8 cellular contexts compared by ENCODE assay signal in the genomic region with DNA sequence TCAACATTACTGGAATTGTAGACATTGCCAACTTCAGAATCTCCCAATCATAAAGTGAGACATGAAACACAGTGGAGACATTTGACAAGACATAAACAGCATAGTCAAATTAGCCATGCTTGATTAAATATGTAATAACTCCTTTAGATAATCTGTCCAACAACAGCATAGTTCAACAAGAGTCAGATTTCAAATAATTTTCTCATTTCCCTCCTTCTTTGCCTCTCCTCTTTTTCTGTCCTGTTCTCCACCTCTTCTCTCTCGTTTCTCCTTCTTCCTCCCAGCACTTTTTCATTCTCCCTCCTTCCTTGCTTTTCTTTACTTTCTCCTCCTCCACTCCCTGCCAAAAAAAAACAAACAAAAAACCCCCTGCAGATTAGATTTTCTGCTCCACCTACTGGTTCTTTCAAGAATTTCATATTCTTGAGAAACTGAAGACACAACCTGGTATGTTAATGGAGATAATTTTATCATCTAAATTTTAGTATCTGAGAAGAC. TPM values are rescaled to one million over a fixed set of nuclear protein-coding genes. Genes with fewer than 3 reads are reported as not detected.
DNase-seq lines count a peak whose midpoint lies in the region; ATAC-seq and TF ChIP-seq lines count a peak whose summit lies in the region.

No MANE protein-coding gene starts in this region.

- H3K79me2 ChIP-seq in HCT116 (ENCODE audit: insufficient read depth, low read length): no peaks in the 10 kb centered on the region; the same call in 1 of the 2 replicates

- peak; percentile 87 for TF ChIP-seq RAD21 in HCT116 (IDR thresholded peaks at IDR 0.05; ENCODE audit: low read depth)

- peak overlapping the region; percentile 7 for H3K9ac ChIP-seq in HCT116 (ENCODE audit: low read length)

- CTCF ChIA-PET in HCT116 (lab: Charles Lee): interaction anchor here (0.8 to 2.2 kb wide), 11 partner anchors 11 to 251 kb away, joined by 3 to 12 read pairs (median 4); no protein-coding TSS in a partner anchor

- H3K9me3 Mint-ChIP-seq in stimulated activated memory B cell treated with anti-CD40 and anti-IgM and Interleukin-4, amounts not matched to agents 10 μg/mL and 1 μg/mL and 100 μg/mL, for 72 hours: peaks cover 2% of the 10 kb centered on the region

- H2AFZ ChIP-seq in HCT116 (ENCODE audit: low read depth, low read length, poor library complexity, severe bottlenecking): no peak overlapping the region

- no peaks in the 10 kb centered on the region for H4K20me1 ChIP-seq in HCT116 (ENCODE audit: insufficient read depth)

- H3K27ac Mint-ChIP-seq in stimulated activated memory B cell treated with anti-CD40 and anti-IgM and Interleukin-4, amounts not matched to agents 10 μg/mL and 1 μg/mL and 100 μg/mL, for 72 hours: peak overlapping the region; percentile 81

- DNase-seq in heart left ventricle (no peak), cardiac septum (ENCODE audit: low spot score) (no peak), HCT116 (ENCODE audit: low read depth, low spot score) (no peak), NCI-H226 (peak; percentile 35), dermis blood vessel endothelial cell (peak; percentile 37), NCI-H2107 treated with DMSO at 0.1 percent for 48 hours (lab: John Stamatoyannopoulos, UW; ENCODE audit: unreplicated experiment) (no peak)
- DNase-seq in effector CD4-positive, alpha-beta T cell: no peak

- RAD21 ChIA-PET in HCT116 (lab: Charles Lee; ENCODE audit: low non-redundant PET in 1 of 2, low total read pairs in 2 of 2, uncharacterized antibody in 2 of 2, unreplicated experiment in 2 of 2): interaction anchor here in 1 of 2 experiments (1.0 kb wide), 1 partner anchor 240 kb away, joined by 3 read pairs; no protein-coding TSS in a partner anchor

- 31 to 37% (median 33%) methylated on average over 1 of the region's 1 CpG for WGBS in heart left ventricle, 4 donors

- H3K4me2 ChIP-seq in HCT116 (ENCODE audit: low read length): peak overlapping the region; percentile 17

- intact Hi-C loops in heart left ventricle (cut with DNase I) (loop anchor here in 2 of 10 donors (5.0 to 10.0 kb wide), 3 partner anchors 466 to 538 kb away; a partner anchor contains a TSS), cardiac septum (cut with DNase I) (no loop called here), HCT116 (cut with micrococcal nuclease) (loop anchor here (1.0 to 10.0 kb wide), 4 partner anchors 241 to 534 kb away; no protein-coding TSS in a partner anchor)

- peak overlapping the region; percentile 56 for H3K4me3 Mint-ChIP-seq in stimulated activated memory B cell treated with anti-CD40 and anti-IgM and Interleukin-4, amounts not matched to agents 10 μg/mL and 1 μg/mL and 100 μg/mL, for 72 hours

- peaks cover 0 to 20% (median 15%) of the 10 kb centered on the region in 9 donors for H3K36me3 ChIP-seq in heart left ventricle
- peaks cover 4 to 19% of the 10 kb centered on the region in 2 experiments; a peak in 1 of 4 replicates for H3K36me3 ChIP-seq in HCT116 (ENCODE audit: control insufficient read depth in 1 of 2, insufficient read depth in 2 of 2, low read length in 2 of 2)

- TF ChIP-seq CTCF in heart left ventricle (IDR thresholded peaks at IDR 0.05) (peak in 7 of 12 donors; percentile 9 to 40 (median 29)), HCT116 (IDR thresholded peaks at IDR 0.05 in 2 of 3, conservative IDR thresholded peaks at IDR 0.05 in 1 of 3; ENCODE audit: borderline replicate concordance in 1 of 3, insufficient read depth in 1 of 3, low read depth in 2 of 3, low read length in 2 of 3) (peak; percentile 60 to 83 (median 80))

- no peaks in the 10 kb centered on the region for H3K27me3 Mint-ChIP-seq in stimulated activated memory B cell treated with anti-CD40 and anti-IgM and Interleukin-4, amounts not matched to agents 10 μg/mL and 1 μg/mL and 100 μg/mL, for 72 hours

- TF ChIP-seq POLR2A in heart left ventricle (IDR thresholded peaks at IDR 0.05): no peak
- no peak for TF ChIP-seq POLR2A in HCT116 (IDR thresholded peaks at IDR 0.05; ENCODE audit: borderline replicate concordance, extremely low read depth, insufficient read depth, insufficient read length)

- POLR2A ChIA-PET in HCT116 (lab: Charles Lee): interaction anchor here (1.1 to 1.8 kb wide), 5 partner anchors 9 to 244 kb away, joined by 3 to 5 read pairs (median 4); no protein-coding TSS in a partner anchor

- no peaks in the 10 kb centered on the region for H3K27me3 ChIP-seq in heart left ventricle
- no peaks in the 10 kb centered on the region for H3K27me3 ChIP-seq in HCT116 (ENCODE audit: insufficient read depth, low read length)

- no TSS peak for BruUV-seq in HCT116 (replicated peaks; lab: Mats Ljungman, UMichigan)

- peaks cover 21% of the 10 kb centered on the region for H3K4me1 Mint-ChIP-seq in stimulated activated memory B cell treated with anti-CD40 and anti-IgM and Interleukin-4, amounts not matched to agents 10 μg/mL and 1 μg/mL and 100 μg/mL, for 72 hours

- H3K4me1 ChIP-seq in heart left ventricle (no peaks in the 10 kb centered on the region), HCT116 (ENCODE audit: control insufficient read depth in 1 of 2, insufficient read depth in 2 of 2, low read length in 2 of 2) (peaks cover 38 to 53% of the 10 kb centered on the region in 2 experiments)

- peaks cover 22% of the 10 kb centered on the region for H3K36me3 Mint-ChIP-seq in stimulated activated memory B cell treated with anti-CD40 and anti-IgM and Interleukin-4, amounts not matched to agents 10 μg/mL and 1 μg/mL and 100 μg/mL, for 72 hours

- H3K9me3 ChIP-seq in heart left ventricle (no peaks in the 10 kb centered on the region), HCT116 (ENCODE audit: control insufficient read depth in 1 of 2, insufficient read depth in 1 of 2, low read depth in 1 of 2, low read length in 2 of 2) (no peaks in the 10 kb centered on the region)

- H3K27ac ChIP-seq in heart left ventricle (no peak overlapping the region), HCT116 (ENCODE audit: low read depth, low read length) (peak overlapping the region; percentile 93)

- no peaks in the 10 kb centered on the region for H3K9me2 ChIP-seq in HCT116 (ENCODE audit: insufficient read depth)

- ATAC-seq in heart left ventricle (no peak), HCT116 (peak; percentile 35)
- ATAC-seq in stimulated activated memory B cell treated with anti-CD40 and anti-IgM and Interleukin-4, amounts not matched to agents 10 μg/mL and 1 μg/mL and 100 μg/mL, for 72 hours: no peak

- H3K4me3 ChIP-seq in heart left ventricle (no peak overlapping the region), HCT116 (replicated peaks in 1 of 2; ENCODE audit: low read depth in 1 of 2, low read length in 2 of 2) (no peak overlapping the region)

TF ChIP-seq in HCT116, 20 proteins besides CTCF, POLR2A, EP300 and RAD21:
- TF ChIP-seq, protein P1, sequence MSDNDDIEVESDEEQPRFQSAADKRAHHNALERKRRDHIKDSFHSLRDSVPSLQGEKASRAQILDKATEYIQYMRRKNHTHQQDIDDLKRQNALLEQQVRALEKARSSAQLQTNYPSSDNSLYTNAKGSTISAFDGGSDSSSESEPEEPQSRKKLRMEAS (IDR thresholded peaks at IDR 0.05): 0 out of 2 replicates have a peak, but pooled peaks have one; percentile 12
- TF ChIP-seq ZFX (IDR thresholded peaks at IDR 0.05) (no peak), EZH2phosphoT487 (IDR thresholded peaks at IDR 0.05; ENCODE audit: borderline replicate concordance) (no peak), EZH2 (IDR thresholded peaks at IDR 0.05) (no peak), ELF1 (IDR thresholded peaks at IDR 0.05; ENCODE audit: borderline replicate concordance, low read depth) (no peak)

RNA-seq across cellular contexts. Expression of a gene that starts 20.1 kb away (rescaled TPM):
- total RNA-seq in heart left ventricle (10 to 100 TPM in 7 of 9 donors, 1 to 10 TPM in 2; 7.7 to 13.6 (median 12.4) TPM), cardiac septum (10.3 TPM), HCT116 (2021; ENCODE audit: unreplicated experiment) (353 TPM), dermis blood vessel endothelial cell (26.0 and 33.2 TPM in 2 replicates)
- polyA plus RNA-seq in heart left ventricle: 10 to 100 TPM in 1 of 2 donors, 1 to 10 TPM in 1; 8.2 to 13.1 TPM
- polyA plus RNA-seq in HCT116 (2012): 117 and 129 TPM in 2 replicates

RNA-seq across cellular contexts. Expression of a gene that starts 41.5 kb away (rescaled TPM):
- not detected for total RNA-seq in heart left ventricle
- polyA plus RNA-seq in heart left ventricle: not detected
- total RNA-seq in cardiac septum: not detected
- 1.1 TPM for total RNA-seq in HCT116 (2021; ENCODE audit: unreplicated experiment)
- polyA plus RNA-seq in HCT116 (2012): 1.1 and 1.6 TPM in 2 replicates
- not detected in 2 replicates for total RNA-seq in dermis blood vessel endothelial cell

RNA-seq across cellular contexts. Expression of a gene that starts 50.6 kb away (rescaled TPM):
- total RNA-seq in heart left ventricle (100 to 1,000 TPM in 2 of 9 donors, 10 to 100 TPM in 7; 64.2 to 155 (median 77.0) TPM), cardiac septum (80.8 TPM), HCT116 (2021; ENCODE audit: unreplicated experiment) (472 TPM), dermis blood vessel endothelial cell (153 and 260 TPM in 2 replicates)
- 10 to 100 TPM; 55.0 to 86.9 TPM for polyA plus RNA-seq in heart left ventricle
- polyA plus RNA-seq in HCT116 (2012): 307 and 351 TPM in 2 replicates

Comparison
In these comparisons a context has a peak if more than half of its experiments do, and no peak if none do; other contexts are left out.
1. DNase-seq: peak in NCI-H226 (single experiment) and dermis blood vessel endothelial cell (single experiment); none in heart left ventricle (0 of 5), cardiac septum (single experiment), HCT116 (single experiment), effector CD4-positive, alpha-beta T cell (single experiment) and NCI-H2107 treated with DMSO at 0.1 percent for 48 hours (single experiment).
2. RNA of a gene that starts 20.1 kb away (total RNA-seq): 353 TPM in HCT116 (single experiment); 26.0 to 33.2 TPM in dermis blood vessel endothelial cell, 7.7 to 13.6 TPM in heart left ventricle and 10.3 TPM in cardiac septum (single experiment); every median in the first group is over 10 times any median in the second.